In the genomic region with DNA sequence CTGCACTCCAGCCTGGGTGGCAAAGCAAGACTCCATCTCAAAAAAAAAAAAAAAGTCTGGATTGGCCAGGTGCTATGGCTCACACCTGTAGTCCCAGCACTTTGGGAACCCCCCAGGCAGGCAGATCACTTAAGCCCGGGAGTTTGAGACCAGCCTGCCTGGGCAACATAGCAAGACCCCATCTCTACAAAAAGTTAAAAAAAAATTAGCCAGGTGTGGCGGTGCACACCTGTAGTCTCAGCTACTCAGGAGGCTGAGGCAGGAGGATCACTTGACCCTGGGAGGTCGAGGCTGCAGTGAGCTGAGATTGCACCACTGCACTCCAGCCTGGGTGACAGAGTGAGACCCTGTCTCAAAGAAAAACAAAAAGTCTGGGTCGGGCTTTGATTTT, we compare ENCODE assay signal across 6 cellular contexts. TPM values are rescaled to one million over a fixed set of nuclear protein-coding genes. Genes with fewer than 3 reads are reported as not detected.
DNase-seq lines count a peak whose midpoint lies in the region; ATAC-seq and TF ChIP-seq lines count a peak whose summit lies in the region.
"Not testable (repeated sequence)": the region's sequence is repeated elsewhere in the genome, so short reads cannot be mapped to it uniquely, and the experiment has no call there.

No MANE protein-coding gene starts in this region.

- H3K27ac Mint-ChIP-seq in Caco-2 (ENCODE audit: unreplicated experiment): peak overlapping the region; percentile 79
- not testable (repeated sequence) for H3K27ac Mint-ChIP-seq in WTC11; activated naive CD8-positive, alpha-beta T cell treated with anti-CD3 and anti-CD28 coated beads for 36 hours; neural progenitor cell
- H3K27ac Mint-ChIP-seq in central memory CD8-positive, alpha-beta T cell (ENCODE audit: low read depth): peak overlapping the region; percentile 44

- TF ChIP-seq RAD21 in Ishikawa (IDR thresholded peaks at IDR 0.05; ENCODE audit: low read depth): not testable (repeated sequence)

- not testable (repeated sequence) for H3K4me2 ChIP-seq in neural progenitor cell

- not testable (repeated sequence) for H3K9me3 Mint-ChIP-seq in Caco-2 (ENCODE audit: unreplicated experiment); WTC11; activated naive CD8-positive, alpha-beta T cell treated with anti-CD3 and anti-CD28 coated beads for 36 hours; central memory CD8-positive, alpha-beta T cell; neural progenitor cell

- peaks cover 26% of the 10 kb centered on the region for H3F3A ChIP-seq in neural progenitor cell (ENCODE audit: low read depth)

- peaks cover 90% of the 10 kb centered on the region for H3K36me3 Mint-ChIP-seq in Caco-2 (ENCODE audit: insufficient read depth, unreplicated experiment)
- not testable (repeated sequence) for H3K36me3 Mint-ChIP-seq in WTC11, neural progenitor cell
- H3K36me3 Mint-ChIP-seq in activated naive CD8-positive, alpha-beta T cell treated with anti-CD3 and anti-CD28 coated beads for 36 hours: peaks cover 11% of the 10 kb centered on the region
- H3K36me3 Mint-ChIP-seq in central memory CD8-positive, alpha-beta T cell (ENCODE audit: insufficient read depth): peaks cover 36% of the 10 kb centered on the region

- H3K36me3 ChIP-seq in Caco-2 (ENCODE audit: control insufficient read depth, insufficient read depth, low read length); neural progenitor cell: not testable (repeated sequence)

- H3K27me3 Mint-ChIP-seq in Caco-2 (ENCODE audit: insufficient read depth, unreplicated experiment); WTC11 (ENCODE audit: low read depth); activated naive CD8-positive, alpha-beta T cell treated with anti-CD3 and anti-CD28 coated beads for 36 hours; central memory CD8-positive, alpha-beta T cell; neural progenitor cell (ENCODE audit: insufficient read depth, low read depth): not testable (repeated sequence)

- BruUV-seq in Caco-2 (replicated peaks; lab: Mats Ljungman, UMichigan): not testable (repeated sequence)

- not testable (repeated sequence) for TF ChIP-seq EP300 in Ishikawa (IDR thresholded peaks at IDR 0.05; ENCODE audit: borderline replicate concordance)

- H3K27me3 ChIP-seq in Caco-2 (replicated peaks; ENCODE audit: control insufficient read depth, insufficient read depth, low read length); neural progenitor cell: not testable (repeated sequence)

- not testable (repeated sequence) for H3K4me3 Mint-ChIP-seq in Caco-2 (ENCODE audit: unreplicated experiment); WTC11; central memory CD8-positive, alpha-beta T cell
- peak overlapping the region; percentile 18 for H3K4me3 Mint-ChIP-seq in activated naive CD8-positive, alpha-beta T cell treated with anti-CD3 and anti-CD28 coated beads for 36 hours
- peak overlapping the region; percentile 33 for H3K4me3 Mint-ChIP-seq in neural progenitor cell

- not testable (repeated sequence) for H3K9me3 ChIP-seq in Caco-2; neural progenitor cell (ENCODE audit: low read depth)

- H3K4me1 ChIP-seq in Caco-2 (peaks cover 48% of the 10 kb centered on the region), neural progenitor cell (peaks cover 52% of the 10 kb centered on the region)

- not testable (repeated sequence) for H3K9ac ChIP-seq in neural progenitor cell

- peaks cover 31% of the 10 kb centered on the region for H3K4me1 Mint-ChIP-seq in Caco-2 (ENCODE audit: low read depth, unreplicated experiment)
- peaks cover 72% of the 10 kb centered on the region for H3K4me1 Mint-ChIP-seq in WTC11
- H3K4me1 Mint-ChIP-seq in activated naive CD8-positive, alpha-beta T cell treated with anti-CD3 and anti-CD28 coated beads for 36 hours; central memory CD8-positive, alpha-beta T cell: not testable (repeated sequence)
- H3K4me1 Mint-ChIP-seq in neural progenitor cell: peaks cover 50% of the 10 kb centered on the region

- not testable (repeated sequence) for H2AFZ ChIP-seq in neural progenitor cell (replicated peaks)

- POLR2A ChIA-PET in Caco-2 (lab: Charles Lee): not testable (repeated sequence)
- POLR2A ChIA-PET in WTC11 (lab: Charles Lee): interaction anchor here (0.7 to 2.2 kb wide), 3 partner anchors 11 to 47 kb away, joined by 3 to 11 read pairs (median 3); no protein-coding TSS in a partner anchor

- DNase-seq in Caco-2; WTC11 (ENCODE audit: low spot score); activated naive CD8-positive, alpha-beta T cell treated with anti-CD3 and anti-CD28 coated beads for 36 hours; central memory CD8-positive, alpha-beta T cell (ENCODE audit: low spot score in 2 of 2); neural progenitor cell (ENCODE audit: low spot score): not testable (repeated sequence)

- intact Hi-C loops in Caco-2 (cut with micrococcal nuclease; ENCODE audit: unreplicated experiment): not testable (repeated sequence)

- H3K79me2 ChIP-seq in neural progenitor cell (ENCODE audit: low read depth): not testable (repeated sequence)

- TF ChIP-seq CTCF in Caco-2 (IDR thresholded peaks at IDR 0.05; ENCODE audit: insufficient read depth in 1 of 2, low read depth in 1 of 2, low read length in 1 of 2, severe bottlenecking in 1 of 2, unreplicated experiment in 1 of 2); WTC11 (IDR thresholded peaks at IDR 0.05); neural progenitor cell (IDR thresholded peaks at IDR 0.05): not testable (repeated sequence)

- H3K27ac ChIP-seq in neural progenitor cell: not testable (repeated sequence)

- CTCF ChIA-PET in Caco-2 (lab: Charles Lee): not testable (repeated sequence)
- CTCF ChIA-PET in WTC11 (lab: Charles Lee): interaction anchor here (0.6 to 5.7 kb wide), 4 partner anchors 23 to 57 kb away, joined by 3 to 52 read pairs (median 10); no protein-coding TSS in a partner anchor

- H4K20me1 ChIP-seq in neural progenitor cell (ENCODE audit: low read depth): peaks cover 13% of the 10 kb centered on the region

- not testable (repeated sequence) for H3K4me3 ChIP-seq in Caco-2 (ENCODE audit: low read depth, low read length); neural progenitor cell

- not testable (repeated sequence) for ATAC-seq in WTC11; central memory CD8-positive, alpha-beta T cell (replicated peaks; ENCODE audit: extremely low read depth, poor library complexity, severe bottlenecking)

TF ChIP-seq in Ishikawa, 13 proteins besides CTCF, POLR2A, EP300 and RAD21:
- TF ChIP-seq ZBTB7A (IDR thresholded peaks at IDR 0.05; ENCODE audit: low read depth): 0 out of 2 replicates have a peak, but pooled peaks have one; percentile 1

TF ChIP-seq in WTC11, 78 proteins besides CTCF, POLR2A, EP300 and RAD21:
- TF ChIP-seq ZNF121 (CRISPR knock-in tag; IDR thresholded peaks at IDR 0.05): peak; percentile 78; the same call in 1 of the 2 replicates

RNA-seq across cellular contexts. Expression of a gene that starts 42.9 kb away (rescaled TPM):
- total RNA-seq in Caco-2 (2022): 495 and 534 TPM in 2 replicates
- 105 to 197 TPM (median 107 TPM) in 3 replicates for total RNA-seq in WTC11 (2021)
- total RNA-seq in activated naive CD8-positive, alpha-beta T cell treated with anti-CD3 and anti-CD28 coated beads for 36 hours: 100 to 1,000 TPM; 298 to 301 TPM
- total RNA-seq in neural progenitor cell (ENCODE audit: low replicate concordance): 2.8 and 8.8 TPM in 2 replicates

Comparison
In these comparisons a context has a peak if more than half of its experiments do, and no peak if none do; other contexts are left out.
1. RNA of a gene that starts 42.9 kb away (total RNA-seq): 495 to 534 TPM in Caco-2, 298 to 301 TPM in activated naive CD8-positive, alpha-beta T cell treated with anti-CD3 and anti-CD28 coated beads for 36 hours and 105 to 197 TPM in WTC11; 2.8 to 8.8 TPM in neural progenitor cell; every median in the first group is over 10 times any median in the second.